8 cellular contexts compared by ENCODE assay signal in the genomic region with DNA sequence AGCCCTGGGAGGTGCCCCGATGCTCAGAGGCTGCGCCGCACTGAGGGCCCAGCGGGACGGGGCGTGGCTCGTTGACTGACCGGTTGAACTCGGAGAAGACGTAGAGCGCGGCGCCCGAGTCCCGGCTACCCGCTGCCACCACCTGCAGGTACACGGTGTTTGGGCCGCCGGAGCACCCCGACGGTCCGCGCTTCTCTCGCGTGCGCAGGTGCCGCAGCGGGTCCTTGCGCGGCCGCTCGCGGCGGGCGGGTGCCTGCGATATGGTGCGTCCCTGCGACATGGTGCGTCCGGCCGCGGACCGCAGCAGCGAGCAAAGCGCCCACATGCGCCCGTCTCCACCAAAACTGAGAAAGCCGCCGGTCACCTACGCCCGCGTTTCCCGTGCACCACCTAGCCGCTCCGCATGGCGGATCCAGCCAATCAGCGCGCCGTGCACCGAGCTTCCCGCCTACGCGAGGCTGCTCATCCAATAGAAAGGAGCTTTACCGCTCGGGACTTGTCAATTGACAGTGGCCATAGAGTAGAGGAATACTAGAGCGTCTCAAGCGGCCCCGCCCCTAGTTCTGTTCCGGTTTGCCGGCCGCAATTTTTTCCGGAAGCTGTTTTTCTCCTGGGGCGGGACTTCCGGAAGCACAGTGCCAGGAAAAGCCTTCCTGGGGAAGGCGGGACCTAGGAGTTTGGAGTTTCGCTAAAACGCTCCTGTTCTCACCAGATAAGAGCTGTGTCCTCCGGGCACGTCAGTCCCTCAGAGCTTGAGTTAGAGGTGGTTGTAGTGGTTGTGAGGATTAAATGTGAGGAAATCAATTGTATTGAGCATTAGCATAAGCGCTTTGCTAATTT. TPM values are rescaled to one million over a fixed set of nuclear protein-coding genes. Genes with fewer than 3 reads are reported as not detected.
DNase-seq lines count a peak whose midpoint lies in the region; ATAC-seq and TF ChIP-seq lines count a peak whose summit lies in the region.

A gene with protein sequence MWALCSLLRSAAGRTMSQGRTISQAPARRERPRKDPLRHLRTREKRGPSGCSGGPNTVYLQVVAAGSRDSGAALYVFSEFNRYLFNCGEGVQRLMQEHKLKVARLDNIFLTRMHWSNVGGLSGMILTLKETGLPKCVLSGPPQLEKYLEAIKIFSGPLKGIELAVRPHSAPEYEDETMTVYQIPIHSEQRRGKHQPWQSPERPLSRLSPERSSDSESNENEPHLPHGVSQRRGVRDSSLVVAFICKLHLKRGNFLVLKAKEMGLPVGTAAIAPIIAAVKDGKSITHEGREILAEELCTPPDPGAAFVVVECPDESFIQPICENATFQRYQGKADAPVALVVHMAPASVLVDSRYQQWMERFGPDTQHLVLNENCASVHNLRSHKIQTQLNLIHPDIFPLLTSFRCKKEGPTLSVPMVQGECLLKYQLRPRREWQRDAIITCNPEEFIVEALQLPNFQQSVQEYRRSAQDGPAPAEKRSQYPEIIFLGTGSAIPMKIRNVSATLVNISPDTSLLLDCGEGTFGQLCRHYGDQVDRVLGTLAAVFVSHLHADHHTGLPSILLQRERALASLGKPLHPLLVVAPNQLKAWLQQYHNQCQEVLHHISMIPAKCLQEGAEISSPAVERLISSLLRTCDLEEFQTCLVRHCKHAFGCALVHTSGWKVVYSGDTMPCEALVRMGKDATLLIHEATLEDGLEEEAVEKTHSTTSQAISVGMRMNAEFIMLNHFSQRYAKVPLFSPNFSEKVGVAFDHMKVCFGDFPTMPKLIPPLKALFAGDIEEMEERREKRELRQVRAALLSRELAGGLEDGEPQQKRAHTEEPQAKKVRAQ (minus strand): TSS at position 405 of the 840 bp plus-strand sequence. CDS start 80 bp downstream, at position 325.

- no peaks in the 10 kb centered on the region for H3K27me3 Mint-ChIP-seq in activated T-helper 17 cell treated with anti-CD3 and anti-CD28 coated beads, Interleukin-2, amount 50 U/mL, for 72 hours
- H3K27me3 Mint-ChIP-seq in naive B cell: peaks cover 0 to 3% (median 0%) of the 10 kb centered on the region in 3 donors
- H3K27me3 Mint-ChIP-seq in stimulated activated memory B cell treated with anti-CD40 and anti-IgM and Interleukin-4, amounts not matched to agents 10 μg/mL and 1 μg/mL and 100 μg/mL, for 72 hours: no peaks in the 10 kb centered on the region

- H3K36me3 Mint-ChIP-seq in activated T-helper 17 cell treated with anti-CD3 and anti-CD28 coated beads, Interleukin-2, amount 50 U/mL, for 72 hours (ENCODE audit: low read depth): peaks cover 42% of the 10 kb centered on the region
- H3K36me3 Mint-ChIP-seq in naive B cell: peaks cover 16 to 23% of the 10 kb centered on the region in 2 donors
- H3K36me3 Mint-ChIP-seq in stimulated activated memory B cell treated with anti-CD40 and anti-IgM and Interleukin-4, amounts not matched to agents 10 μg/mL and 1 μg/mL and 100 μg/mL, for 72 hours: peaks cover 24% of the 10 kb centered on the region

- peak within 1 kb of the TSS; percentile 92 for H3K27ac ChIP-seq in RWPE1

- H3K9me3 Mint-ChIP-seq in activated T-helper 17 cell treated with anti-CD3 and anti-CD28 coated beads, Interleukin-2, amount 50 U/mL, for 72 hours: no peaks in the 10 kb centered on the region
- no peaks in the 10 kb centered on the region for H3K9me3 Mint-ChIP-seq in naive B cell
- H3K9me3 Mint-ChIP-seq in stimulated activated memory B cell treated with anti-CD40 and anti-IgM and Interleukin-4, amounts not matched to agents 10 μg/mL and 1 μg/mL and 100 μg/mL, for 72 hours: no peaks in the 10 kb centered on the region

- DNase-seq in EL (peak; percentile 99), H4 (ENCODE audit: low spot score) (peak; percentile 93), LNCaP clone FGC (ENCODE audit: low read depth) (peak; percentile 97), RWPE1 (ENCODE audit: low spot score) (peak; percentile 98), fibroblast of gingiva (ENCODE audit: low read depth) (peak; percentile 99), naive B cell (peak; percentile 96)

- peak; percentile 96 for ATAC-seq in activated T-helper 17 cell treated with anti-CD3 and anti-CD28 coated beads, Interleukin-2, amount 50 U/mL, for 72 hours (replicated peaks)
- ATAC-seq in naive B cell (ENCODE audit: low read depth in 2 of 2): peak; percentile 97 to 98
- peak; percentile 99 for ATAC-seq in stimulated activated memory B cell treated with anti-CD40 and anti-IgM and Interleukin-4, amounts not matched to agents 10 μg/mL and 1 μg/mL and 100 μg/mL, for 72 hours

- peak within 1 kb of the TSS; percentile 98 for H3K27ac Mint-ChIP-seq in activated T-helper 17 cell treated with anti-CD3 and anti-CD28 coated beads, Interleukin-2, amount 50 U/mL, for 72 hours
- H3K27ac Mint-ChIP-seq in naive B cell: peak within 1 kb of the TSS; percentile 92 to 98 (median 97)
- H3K27ac Mint-ChIP-seq in stimulated activated memory B cell treated with anti-CD40 and anti-IgM and Interleukin-4, amounts not matched to agents 10 μg/mL and 1 μg/mL and 100 μg/mL, for 72 hours: peak within 1 kb of the TSS; percentile 89

- CTCF ChIA-PET in RWPE1 (lab: Yijun Ruan, JAX): interaction anchor here (1.5 to 2.2 kb wide), 2 partner anchors 12 to 13 kb away, joined by 6 to 7 read pairs; no protein-coding TSS in a partner anchor

- H3K4me3 ChIP-seq in LNCaP clone FGC (ENCODE audit: low read depth, low read length): peak within 1 kb of the TSS; percentile 84

- H3K4me3 Mint-ChIP-seq in activated T-helper 17 cell treated with anti-CD3 and anti-CD28 coated beads, Interleukin-2, amount 50 U/mL, for 72 hours: peak within 1 kb of the TSS; percentile 97
- H3K4me3 Mint-ChIP-seq in naive B cell: peak within 1 kb of the TSS; percentile 95 to 100 (median 99)
- H3K4me3 Mint-ChIP-seq in stimulated activated memory B cell treated with anti-CD40 and anti-IgM and Interleukin-4, amounts not matched to agents 10 μg/mL and 1 μg/mL and 100 μg/mL, for 72 hours: peak within 1 kb of the TSS; percentile 97

- 0 out of 2 replicates have a peak, but pooled peaks have one; percentile 1 for TF ChIP-seq CTCF in LNCaP clone FGC (IDR thresholded peaks at IDR 0.05; ENCODE audit: control insufficient read depth, extremely low read depth, insufficient read depth)
- peak; percentile 32; the same call in 1 of the 2 replicates for TF ChIP-seq CTCF in RWPE1 (conservative IDR thresholded peaks at IDR 0.05; ENCODE audit: low read depth)

- peaks cover 15% of the 10 kb centered on the region for H3K4me1 Mint-ChIP-seq in activated T-helper 17 cell treated with anti-CD3 and anti-CD28 coated beads, Interleukin-2, amount 50 U/mL, for 72 hours
- H3K4me1 Mint-ChIP-seq in naive B cell: peaks cover 16 to 31% (median 30%) of the 10 kb centered on the region in 3 donors
- H3K4me1 Mint-ChIP-seq in stimulated activated memory B cell treated with anti-CD40 and anti-IgM and Interleukin-4, amounts not matched to agents 10 μg/mL and 1 μg/mL and 100 μg/mL, for 72 hours: peaks cover 37% of the 10 kb centered on the region

- POLR2A ChIA-PET in RWPE1 (lab: Yijun Ruan, JAX; ENCODE audit: low non-redundant PET): interaction anchor here (0.6 kb wide), 1 partner anchor 31 kb away, joined by 3 read pairs; no protein-coding TSS in a partner anchor

RNA-seq across cellular contexts. Expression of the gene that starts here (rescaled TPM):
- total RNA-seq in H4 (2014; rRNA removed; shearing (Covaris generic)): 35.1 and 45.1 TPM in 2 replicates
- 10 to 100 TPM; 49.3 to 90.8 TPM for total RNA-seq in activated T-helper 17 cell treated with anti-CD3 and anti-CD28 coated beads, Interleukin-2, amount 50 U/mL, for 72 hours
- 10 to 100 TPM; 29.2 to 49.0 (median 38.8) TPM for polyA plus RNA-seq in naive B cell (ENCODE audit: low read depth in 6 of 6)

Comparison
In these comparisons a context has a peak if more than half of its experiments do, and no peak if none do; other contexts are left out.
1. Peak in every context shown above with its lines: DNase-seq, ATAC-seq, H3K4me3 ChIP-seq and H3K27ac ChIP-seq.